11 cellular contexts compared by ENCODE assay signal in the genomic region with DNA sequence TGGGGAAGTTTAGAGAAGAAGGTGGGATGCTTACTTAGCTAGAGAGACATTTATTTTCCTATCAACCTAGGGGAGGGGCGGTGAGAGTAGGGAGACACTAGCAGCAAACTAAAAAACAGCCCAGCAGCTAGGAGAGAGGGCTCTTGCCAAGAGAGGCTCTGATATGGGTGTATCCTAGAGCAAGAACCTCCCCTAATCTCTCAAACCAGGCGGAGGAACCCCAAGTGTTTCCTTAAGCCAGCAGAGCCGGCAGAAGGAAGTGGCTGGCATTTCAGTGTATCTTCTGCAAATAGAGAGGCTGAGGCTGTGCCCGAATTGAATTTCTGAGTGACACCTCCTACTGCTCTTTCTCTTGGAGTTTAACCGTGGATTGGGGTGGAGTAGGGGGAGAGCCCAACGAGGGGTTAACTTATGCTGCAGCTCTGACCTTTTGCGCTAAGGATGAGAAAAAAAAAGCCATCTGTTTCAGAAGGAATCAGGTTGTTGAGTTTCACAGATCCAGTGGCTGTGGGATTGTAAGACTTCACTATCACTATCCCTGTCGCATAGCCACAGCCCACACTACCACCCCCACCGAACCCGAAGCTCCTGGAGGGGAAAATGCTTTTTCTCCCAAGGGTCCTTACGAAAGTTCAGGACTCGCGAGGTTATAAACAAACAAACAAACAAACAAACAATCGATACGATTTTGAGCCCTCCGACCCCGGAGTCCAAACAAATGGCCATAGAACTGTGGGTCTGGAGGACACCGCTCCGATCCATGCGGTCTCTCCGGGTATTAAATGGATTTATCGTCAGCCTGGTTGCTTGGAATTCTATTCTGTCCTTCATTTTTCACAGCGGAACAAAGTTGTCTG. TPM values are rescaled to one million over a fixed set of nuclear protein-coding genes. Genes with fewer than 3 reads are reported as not detected.
DNase-seq lines count a peak whose midpoint lies in the region; ATAC-seq, FAIRE-seq and TF ChIP-seq lines count a peak whose summit lies in the region.
"Had no signal": no experiment of that assay in that cellular context is flagged by ENCODE, and none has a peak within 500 bp of the region (broad histone marks: within the 10 kb centered on the region; RNA-seq: fewer than 3 reads in every experiment).

No MANE protein-coding gene starts in this region.

- ATAC-seq in activated B cell treated with CpG ODN at 0.5 μM for 24 hours (ENCODE audit: low read depth) (no peak), memory B cell (ENCODE audit: low read depth) (no peak), HG02759 (IDR thresholded peaks at IDR 0.05; ENCODE audit: unreplicated experiment) (no peak)
- ATAC-seq: effector memory CD8-positive, alpha-beta T cell had no signal

- no peak for FAIRE-seq in small intestine (lab: Jason Lieb, UNC)
- FAIRE-seq: RCC 7860 had no signal

- H3K27me3 Mint-ChIP-seq in activated B cell treated with CpG ODN at 0.5 μM for 24 hours (peaks cover 25% of the 10 kb centered on the region), memory B cell (peaks cover 28% of the 10 kb centered on the region)

- WGBS in small intestine, 3 donors: 12 to 18% (median 14%) methylated on average over 23 of the region's 23 CpGs

- H3K4me1 ChIP-seq in A673 (ENCODE audit: insufficient read depth, low read length, poor library complexity, severe bottlenecking) (peaks cover 12% of the 10 kb centered on the region), small intestine (ENCODE audit: control insufficient read depth in 2 of 2, insufficient read depth in 1 of 2, low read depth in 1 of 2, low read length in 1 of 2) (no peaks in the 10 kb centered on the region)

- in situ Hi-C loops in G401 (cut with HindIII; ENCODE audit: low sequenced_read_pairs): no loop called here

- intact Hi-C loops in A673 (cut with micrococcal nuclease; ENCODE audit: unreplicated experiment) (no loop called here), activated B cell treated with CpG ODN at 0.5 μM for 24 hours (cut with micrococcal nuclease) (no loop called here)

- no peaks in the 10 kb centered on the region for H3K36me3 ChIP-seq in A673 (ENCODE audit: insufficient read depth, low read length, poor library complexity, severe bottlenecking)
- no peaks in the 10 kb centered on the region for H3K36me3 ChIP-seq in small intestine (ENCODE audit: control insufficient read depth in 2 of 2, insufficient read depth in 2 of 2, low read length in 2 of 2)

- BruUV-seq in A673 (replicated peaks; lab: Mats Ljungman, UMichigan): TSS peak; percentile 35

- no peak overlapping the region for H3K27ac Mint-ChIP-seq in activated B cell treated with CpG ODN at 0.5 μM for 24 hours
- H3K27ac Mint-ChIP-seq in memory B cell: no peak overlapping the region
- H3K27ac Mint-ChIP-seq: effector memory CD8-positive, alpha-beta T cell had no signal

- no peak for TF ChIP-seq CTCF in A673 (conservative IDR thresholded peaks at IDR 0.05; ENCODE audit: low read depth, low read length)
- no peak for TF ChIP-seq CTCF in activated B cell treated with CpG ODN at 0.5 μM for 24 hours (IDR thresholded peaks at IDR 0.05)

- CTCF ChIA-PET in A673 (lab: Charles Lee) (no interaction called here), activated B cell treated with CpG ODN at 0.5 μM for 24 hours (lab: Charles Lee) (no interaction called here)

- H3K27me3 ChIP-seq in A673 (replicated peaks; ENCODE audit: insufficient read depth, low read depth, low read length, poor library complexity): no peaks in the 10 kb centered on the region
- peaks cover 9 to 10% of the 10 kb centered on the region in 2 donors for H3K27me3 ChIP-seq in small intestine (ENCODE audit: control insufficient read depth in 2 of 2, insufficient read depth in 2 of 2, low read length in 2 of 2)

- H3K36me3 Mint-ChIP-seq in activated B cell treated with CpG ODN at 0.5 μM for 24 hours (ENCODE audit: low read depth) (no peaks in the 10 kb centered on the region), memory B cell (no peaks in the 10 kb centered on the region)

- H3K9me3 Mint-ChIP-seq in activated B cell treated with CpG ODN at 0.5 μM for 24 hours (no peaks in the 10 kb centered on the region), memory B cell (peaks cover 4% of the 10 kb centered on the region)
- H3K9me3 Mint-ChIP-seq: effector memory CD8-positive, alpha-beta T cell had no signal

- peak; percentile 56 for DNase-seq in A673 (ENCODE audit: low spot score)
- DNase-seq in G401 (ENCODE audit: low spot score): peak; percentile 85
- no peak for DNase-seq in activated B cell treated with CpG ODN at 0.5 μM for 24 hours
- no peak for DNase-seq in memory B cell (ENCODE audit: low spot score in 2 of 2)
- DNase-seq in small intestine: no peak
- no peak for DNase-seq in D341Med (ENCODE audit: low spot score)
- no peak for DNase-seq in activated CD4-positive, CD25-positive, alpha-beta regulatory T cell treated with anti-CD3 and anti-CD28 coated beads, Interleukin-2, amount 50 U/mL, for 72 hours
- DNase-seq: effector memory CD8-positive, alpha-beta T cell; stimulated activated CD4-positive, alpha-beta T cell treated with anti-CD3 and anti-CD28 coated beads, Interleukin-4, amount 100 ng/mL, for 4 hours had no signal

- POLR2A ChIA-PET in A673 (lab: Charles Lee; ENCODE audit: low non-redundant PET) (no interaction called here), activated B cell treated with CpG ODN at 0.5 μM for 24 hours (lab: Charles Lee) (no interaction called here)

- H3K4me3 Mint-ChIP-seq in activated B cell treated with CpG ODN at 0.5 μM for 24 hours (peak overlapping the region; percentile 44), memory B cell (peak overlapping the region; percentile 41)

- H3K4me3 ChIP-seq in A673 (ENCODE audit: low read depth, low read length, poor library complexity, severe bottlenecking) (peak overlapping the region; percentile 74), small intestine (ENCODE audit: low read depth in 1 of 2, low read length in 2 of 2) (no peak overlapping the region)

- H3K9me3 ChIP-seq in A673 (ENCODE audit: low read depth, low read length, poor library complexity, severe bottlenecking) (no peaks in the 10 kb centered on the region), small intestine (ENCODE audit: control insufficient read depth, low read depth) (no peaks in the 10 kb centered on the region)

- H3K4me1 Mint-ChIP-seq in activated B cell treated with CpG ODN at 0.5 μM for 24 hours (peaks cover 30% of the 10 kb centered on the region), memory B cell (peaks cover 16% of the 10 kb centered on the region)

- H3K27ac ChIP-seq in A673 (ENCODE audit: low read depth, low read length, poor library complexity, severe bottlenecking): peak overlapping the region; percentile 65
- H3K27ac ChIP-seq in small intestine (ENCODE audit: low read depth in 1 of 2, low read length in 1 of 2): no peak overlapping the region

RNA-seq across cellular contexts. Expression of a gene that starts 1.3 kb away (rescaled TPM):
- total RNA-seq in A673 (2021): 17.9 and 24.8 TPM in 2 replicates
- total RNA-seq in G401 (2014; rRNA removed; shearing (Covaris generic)): not detected in 2 replicates
- not detected in 2 replicates for total RNA-seq in activated B cell treated with CpG ODN at 0.5 μM for 24 hours
- under 1 TPM in 2 of 3 donors, not detected in 1; 0.12 to 0.27 TPM for polyA plus RNA-seq in small intestine

Comparison
In these comparisons a context has a peak if more than half of its experiments do, and no peak if none do; other contexts are left out.
1. DNase-seq: peak in A673 (single experiment) and G401 (single experiment); none in activated B cell treated with CpG ODN at 0.5 μM for 24 hours (single experiment), memory B cell (0 of 2), small intestine (single experiment), D341Med (single experiment) and activated CD4-positive, CD25-positive, alpha-beta regulatory T cell treated with anti-CD3 and anti-CD28 coated beads, Interleukin-2, amount 50 U/mL, for 72 hours (single experiment).
2. RNA of a gene that starts 1.3 kb away (total RNA-seq): 17.9 to 24.8 TPM in A673; not detected in G401 and not detected in activated B cell treated with CpG ODN at 0.5 μM for 24 hours; every median in the first group is over 10 times any median in the second.